9 cellular contexts compared by ENCODE assay signal in the genomic region with DNA sequence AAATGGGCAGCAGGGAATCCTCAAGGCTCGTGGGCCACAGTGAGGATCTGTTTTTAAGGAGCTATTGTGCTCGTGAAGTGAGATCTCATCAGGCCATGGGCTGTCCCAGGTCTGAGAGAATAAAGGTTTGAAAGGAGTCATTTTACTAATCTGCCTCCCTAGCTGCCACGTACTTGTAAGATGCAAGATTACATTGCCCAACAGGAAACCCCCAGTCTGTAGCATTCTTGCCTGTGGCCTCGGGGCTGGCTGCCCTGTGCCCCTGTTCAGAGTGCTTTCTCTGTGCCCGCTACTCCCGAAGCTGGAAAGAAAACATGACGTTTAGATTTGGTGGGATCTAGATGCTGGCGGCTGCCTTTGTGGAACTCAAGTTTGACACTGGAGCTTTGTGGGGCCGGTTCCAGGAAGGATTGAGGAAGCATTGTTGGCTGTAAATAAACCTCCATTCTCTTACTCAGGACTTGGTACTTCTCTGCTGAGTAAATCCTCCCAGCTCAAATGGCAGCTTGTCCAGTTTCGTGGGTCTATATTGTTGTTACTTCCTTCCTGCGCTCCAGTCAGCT. TPM values are rescaled to one million over a fixed set of nuclear protein-coding genes. Genes with fewer than 3 reads are reported as not detected.
DNase-seq lines count a peak whose midpoint lies in the region; ATAC-seq and TF ChIP-seq lines count a peak whose summit lies in the region.
"Had no signal": no experiment of that assay in that cellular context is flagged by ENCODE, and none has a peak within 500 bp of the region (broad histone marks: within the 10 kb centered on the region; RNA-seq: fewer than 3 reads in every experiment).

No MANE protein-coding gene starts in this region.

- H3K4me3 Mint-ChIP-seq in activated naive CD4-positive, alpha-beta T cell treated with anti-CD3 and anti-CD28 coated beads for 36 hours: peak overlapping the region; percentile 13
- H3K4me3 Mint-ChIP-seq in activated naive CD8-positive, alpha-beta T cell treated with anti-CD3 and anti-CD28 coated beads, Interleukin-2, amount 10 ng/mL, durations not matched to agents 7 days and 5 days: peak overlapping the region; percentile 69

- peaks cover 63% of the 10 kb centered on the region for H3K4me1 Mint-ChIP-seq in activated naive CD4-positive, alpha-beta T cell treated with anti-CD3 and anti-CD28 coated beads for 36 hours (ENCODE audit: low read depth)
- H3K4me1 Mint-ChIP-seq in activated naive CD8-positive, alpha-beta T cell treated with anti-CD3 and anti-CD28 coated beads, Interleukin-2, amount 10 ng/mL, durations not matched to agents 7 days and 5 days: peaks cover 44% of the 10 kb centered on the region

- 31 to 53% methylated on average over 11 of the region's 11 CpGs for WGBS in tibial nerve, 2 donors

- CTCF ChIA-PET in activated naive CD4-positive, alpha-beta T cell treated with anti-CD3 and anti-CD28 coated beads for 36 hours (lab: Charles Lee): interaction anchor here (0.8 to 2.7 kb wide), 9 partner anchors 9 to 87 kb away, joined by 3 to 10 read pairs (median 5); no protein-coding TSS in a partner anchor

- H3K36me3 ChIP-seq in left lung (peaks cover 0 to 28% of the 10 kb centered on the region in 2 donors), tibial nerve (no peaks in the 10 kb centered on the region)

- POLR2A ChIA-PET in activated naive CD8-positive, alpha-beta T cell treated with anti-CD3 and anti-CD28 coated beads, Interleukin-2, amount 10 ng/mL, durations not matched to agents 7 days and 5 days (lab: Charles Lee): interaction anchor here (1.0 to 2.1 kb wide), 3 partner anchors 17 to 92 kb away, joined by 3 to 13 read pairs (median 5); a partner anchor contains a TSS

- H3K36me3 Mint-ChIP-seq in activated naive CD4-positive, alpha-beta T cell treated with anti-CD3 and anti-CD28 coated beads for 36 hours (ENCODE audit: low read depth): peaks cover 3% of the 10 kb centered on the region
- H3K36me3 Mint-ChIP-seq in activated naive CD8-positive, alpha-beta T cell treated with anti-CD3 and anti-CD28 coated beads, Interleukin-2, amount 10 ng/mL, durations not matched to agents 7 days and 5 days: peaks cover 10% of the 10 kb centered on the region

- H3K27ac ChIP-seq in left lung (peak overlapping the region; percentile 27 to 91), tibial nerve (peak overlapping the region; percentile 75 to 98 (median 94))
- H3K27ac ChIP-seq: C4-2B had no signal

- H3K9me3 Mint-ChIP-seq in activated naive CD4-positive, alpha-beta T cell treated with anti-CD3 and anti-CD28 coated beads for 36 hours: no peaks in the 10 kb centered on the region
- H3K9me3 Mint-ChIP-seq in activated naive CD8-positive, alpha-beta T cell treated with anti-CD3 and anti-CD28 coated beads, Interleukin-2, amount 10 ng/mL, durations not matched to agents 7 days and 5 days: no peaks in the 10 kb centered on the region

- H3K4me1 ChIP-seq in left lung (peaks cover 18 to 86% of the 10 kb centered on the region in 2 donors), tibial nerve (peaks cover 3 to 100% (median 97%) of the 10 kb centered on the region in 4 donors)

- no peak for TF ChIP-seq CTCF in left lung (IDR thresholded peaks at IDR 0.05)
- no peak for TF ChIP-seq CTCF in tibial nerve (IDR thresholded peaks at IDR 0.05)

- H3K4me3 ChIP-seq in left lung: no peak overlapping the region
- no peak overlapping the region for H3K4me3 ChIP-seq in tibial nerve

- peak in 1 of 2 donors; percentile 78 for TF ChIP-seq EP300 in tibial nerve (IDR thresholded peaks at IDR 0.05)

- ATAC-seq in activated naive CD8-positive, alpha-beta T cell treated with anti-CD3 and anti-CD28 coated beads, Interleukin-2, amount 10 ng/mL, durations not matched to agents 7 days and 5 days (ENCODE audit: low read depth): peak; percentile 15
- peak; percentile 5 for ATAC-seq in left lung
- no peak for ATAC-seq in HG03442 (IDR thresholded peaks at IDR 0.05; ENCODE audit: unreplicated experiment)

- H3K27ac Mint-ChIP-seq in activated naive CD4-positive, alpha-beta T cell treated with anti-CD3 and anti-CD28 coated beads for 36 hours: peak overlapping the region; percentile 92
- peak overlapping the region; percentile 87 for H3K27ac Mint-ChIP-seq in activated naive CD8-positive, alpha-beta T cell treated with anti-CD3 and anti-CD28 coated beads, Interleukin-2, amount 10 ng/mL, durations not matched to agents 7 days and 5 days

- no peak for TF ChIP-seq POLR2A in tibial nerve (IDR thresholded peaks at IDR 0.05)

- H3K27me3 ChIP-seq in left lung (no peaks in the 10 kb centered on the region), tibial nerve (no peaks in the 10 kb centered on the region)

- H3K9me3 ChIP-seq in left lung: no peaks in the 10 kb centered on the region
- no peaks in the 10 kb centered on the region for H3K9me3 ChIP-seq in tibial nerve

- DNase-seq in activated naive CD4-positive, alpha-beta T cell treated with anti-CD3 and anti-CD28 coated beads for 36 hours: peak; percentile 64
- no peak for DNase-seq in activated naive CD4-positive, alpha-beta T cell treated with Interleukin-2 at 50 U/mL for 16 hours
- DNase-seq in activated naive CD8-positive, alpha-beta T cell treated with anti-CD3 and anti-CD28 coated beads, Interleukin-2, amount 10 ng/mL, durations not matched to agents 7 days and 5 days: no peak
- no peak for DNase-seq in left lung
- no peak for DNase-seq in tibial nerve (ENCODE audit: low spot score in 2 of 2)
- DNase-seq in cerebellum (ENCODE audit: low spot score): no peak
- DNase-seq in H4 (ENCODE audit: low spot score): no peak

- H3K27me3 Mint-ChIP-seq in activated naive CD4-positive, alpha-beta T cell treated with anti-CD3 and anti-CD28 coated beads for 36 hours (ENCODE audit: low read depth): no peaks in the 10 kb centered on the region
- no peaks in the 10 kb centered on the region for H3K27me3 Mint-ChIP-seq in activated naive CD8-positive, alpha-beta T cell treated with anti-CD3 and anti-CD28 coated beads, Interleukin-2, amount 10 ng/mL, durations not matched to agents 7 days and 5 days

- intact Hi-C loops in activated naive CD4-positive, alpha-beta T cell treated with anti-CD3 and anti-CD28 coated beads for 36 hours (cut with micrococcal nuclease): loop anchor here (1.0 to 5.0 kb wide), 3 partner anchors 21 to 167 kb away; a partner anchor contains a TSS
- intact Hi-C loops in left lung (cut with DNase I): no loop called here

RNA-seq across cellular contexts. Expression of a gene that starts 21.2 kb away (rescaled TPM):
- total RNA-seq in activated naive CD4-positive, alpha-beta T cell treated with anti-CD3 and anti-CD28 coated beads for 36 hours: 10 to 100 TPM; 68.3 TPM
- total RNA-seq in activated naive CD8-positive, alpha-beta T cell treated with anti-CD3 and anti-CD28 coated beads, Interleukin-2, amount 10 ng/mL, durations not matched to agents 7 days and 5 days: 100 to 1,000 TPM; 112 to 113 TPM
- total RNA-seq in left lung: 10 to 100 TPM; 58.9 to 80.8 TPM
- 100 to 1,000 TPM in 2 of 4 donors, 10 to 100 TPM in 2; 63.9 to 119 (median 95.3) TPM for total RNA-seq in tibial nerve
- total RNA-seq in cerebellum: 39.2 TPM
- total RNA-seq in H4 (2014; rRNA removed; shearing (Covaris generic)): 107 and 135 TPM in 2 replicates

RNA-seq across cellular contexts. Expression of a gene that starts 21.3 kb away (rescaled TPM):
- total RNA-seq in activated naive CD4-positive, alpha-beta T cell treated with anti-CD3 and anti-CD28 coated beads for 36 hours: 10 to 100 TPM; 36.2 to 44.0 TPM
- total RNA-seq in activated naive CD8-positive, alpha-beta T cell treated with anti-CD3 and anti-CD28 coated beads, Interleukin-2, amount 10 ng/mL, durations not matched to agents 7 days and 5 days: 10 to 100 TPM; 49.8 to 50.8 TPM
- total RNA-seq in left lung (10 to 100 TPM; 28.5 to 35.5 TPM), tibial nerve (10 to 100 TPM; 23.2 to 51.9 (median 34.7) TPM), cerebellum (14.1 TPM)
- total RNA-seq in H4 (2014; rRNA removed; shearing (Covaris generic)): 6.4 and 14.3 TPM in 2 replicates

RNA-seq across cellular contexts. Expression of a gene that starts 33.0 kb away (rescaled TPM):
- total RNA-seq in activated naive CD4-positive, alpha-beta T cell treated with anti-CD3 and anti-CD28 coated beads for 36 hours: 1 to 10 TPM in 1 of 2 experiments, under 1 TPM in 1; 0.83 to 1.0 TPM
- 1 to 10 TPM; 1.0 to 1.4 TPM for total RNA-seq in activated naive CD8-positive, alpha-beta T cell treated with anti-CD3 and anti-CD28 coated beads, Interleukin-2, amount 10 ng/mL, durations not matched to agents 7 days and 5 days
- total RNA-seq in left lung (10 to 100 TPM; 44.1 to 54.8 TPM), tibial nerve (100 to 1,000 TPM; 211 to 335 (median 233) TPM), cerebellum (2.1 TPM)
- total RNA-seq in H4 (2014; rRNA removed; shearing (Covaris generic)): 0.15 and 0.35 TPM in 2 replicates

RNA-seq across cellular contexts. Expression of a gene that starts 55.1 kb away (rescaled TPM):
- total RNA-seq in activated naive CD4-positive, alpha-beta T cell treated with anti-CD3 and anti-CD28 coated beads for 36 hours: not detected
- total RNA-seq in activated naive CD8-positive, alpha-beta T cell treated with anti-CD3 and anti-CD28 coated beads, Interleukin-2, amount 10 ng/mL, durations not matched to agents 7 days and 5 days: under 1 TPM; 0.26 to 0.42 TPM
- total RNA-seq in left lung (1 to 10 TPM; 1.0 to 1.7 TPM), tibial nerve (10 to 100 TPM; 17.3 to 41.1 (median 25.0) TPM), cerebellum (0.27 TPM)
- not detected in 2 replicates for total RNA-seq in H4 (2014; rRNA removed; shearing (Covaris generic))

Comparison
In these comparisons a context has a peak if more than half of its experiments do, and no peak if none do; other contexts are left out.
1. RNA of a gene that starts 33.0 kb away (total RNA-seq): 211 to 335 TPM in tibial nerve and 44.1 to 54.8 TPM in left lung; 2.1 TPM in cerebellum (single experiment), 1.0 to 1.4 TPM in activated naive CD8-positive, alpha-beta T cell treated with anti-CD3 and anti-CD28 coated beads, Interleukin-2, amount 10 ng/mL, durations not matched to agents 7 days and 5 days, 0.83 to 1.0 TPM in activated naive CD4-positive, alpha-beta T cell treated with anti-CD3 and anti-CD28 coated beads for 36 hours and 0.15 to 0.35 TPM in H4; every median in the first group is over 10 times any median in the second.